Comparison of ENCODE assay signal across 17 cellular contexts in genomic region chr2:108139521-108139920, GRCh38.
A peak's percentile ranks its signal among the peaks of the same experiment; 100 is the strongest.
DNase-seq lines count a peak whose midpoint lies in the region; ATAC-seq and TF ChIP-seq lines count a peak whose summit lies in the region.
"Had no signal": no experiment of that assay in that cellular context is flagged by ENCODE, and none has a peak within 500 bp of the region (broad histone marks: within the 10 kb centered on the region; RNA-seq: fewer than 3 reads in every experiment).

No MANE protein-coding gene starts in this region.

- H3K27me3 ChIP-seq in DND-41 (ENCODE audit: insufficient read depth, low read length, poor library complexity) (no peaks in the 10 kb centered on the region), Karpas-422 (ENCODE audit: low read length) (no peaks in the 10 kb centered on the region)
- H3K27me3 ChIP-seq: BLaER1, colonic mucosa, gastroesophageal sphincter had no signal

- H3K4me1 ChIP-seq in DND-41 (ENCODE audit: insufficient read depth, low read length) (no peaks in the 10 kb centered on the region), Karpas-422 (ENCODE audit: low read length) (no peaks in the 10 kb centered on the region)
- H3K4me1 ChIP-seq: BLaER1, colonic mucosa, gastroesophageal sphincter, left ventricle myocardium inferior had no signal

- no peaks in the 10 kb centered on the region for H3K36me3 Mint-ChIP-seq in WTC11
- H3K36me3 Mint-ChIP-seq: IgD-negative memory B cell had no signal

- H3K79me2 ChIP-seq in DND-41 (ENCODE audit: insufficient read depth, low read length): no peaks in the 10 kb centered on the region
- no peaks in the 10 kb centered on the region for H3K79me2 ChIP-seq in Karpas-422 (ENCODE audit: low read length)

- H3K9me3 Mint-ChIP-seq in WTC11: peaks cover 9% of the 10 kb centered on the region

- no peak overlapping the region for H3K4me3 ChIP-seq in DND-41 (ENCODE audit: low read depth in 1 of 2, low read length in 2 of 2)
- no peak overlapping the region for H3K4me3 ChIP-seq in Karpas-422 (ENCODE audit: low read length)
- H3K4me3 ChIP-seq: BLaER1, colonic mucosa, gastroesophageal sphincter, left ventricle myocardium inferior had no signal

- H3K4me3 Mint-ChIP-seq in WTC11: no peak overlapping the region
- H3K4me3 Mint-ChIP-seq: IgD-negative memory B cell had no signal

- H3K9me3 ChIP-seq in DND-41 (ENCODE audit: insufficient read depth, low read length, severe bottlenecking): no peaks in the 10 kb centered on the region
- no peaks in the 10 kb centered on the region for H3K9me3 ChIP-seq in Karpas-422 (ENCODE audit: low read length)
- H3K9me3 ChIP-seq: BLaER1, colonic mucosa, gastroesophageal sphincter, left ventricle myocardium inferior had no signal

- H3K9me2 ChIP-seq in Karpas-422 (replicated peaks; ENCODE audit: insufficient read depth, low read length): no peaks in the 10 kb centered on the region; the same call in 1 of the 2 replicates

- TF ChIP-seq CTCF in DND-41 (IDR thresholded peaks at IDR 0.05; ENCODE audit: borderline replicate concordance, extremely low read depth, low read length, poor library complexity, severe bottlenecking) (no peak), WTC11 (IDR thresholded peaks at IDR 0.05) (no peak)

- H2AFZ ChIP-seq in DND-41 (ENCODE audit: low read depth, low read length): no peak overlapping the region
- H2AFZ ChIP-seq in Karpas-422 (ENCODE audit: low read length): no peak overlapping the region

- H4K20me1 ChIP-seq in DND-41 (ENCODE audit: insufficient read depth, low read length) (no peaks in the 10 kb centered on the region), Karpas-422 (ENCODE audit: insufficient read depth, low read depth, low read length) (no peaks in the 10 kb centered on the region)

- ATAC-seq in DND-41 (ENCODE audit: insufficient read depth, low read depth) (peak; percentile 63; the same call in 2 of the 3 replicates), WTC11 (peak; percentile 41)
- ATAC-seq: gastroesophageal sphincter had no signal

- no peak for DNase-seq in DND-41
- DNase-seq in Karpas-422: peak; percentile 69
- no peak for DNase-seq in WTC11 (ENCODE audit: low spot score)
- DNase-seq in iPS DF 19.7 (ENCODE audit: low read depth, low spot score): peak; percentile 12
- DNase-seq in mesenteric fat pad (ENCODE audit: low spot score): no peak
- no peak for DNase-seq in NCI-H2029 (lab: John Stamatoyannopoulos, UW)
- DNase-seq in activated CD8-positive, alpha-beta memory T cell treated with anti-CD3 and anti-CD28 coated beads for 24 hours: no peak
- no peak for DNase-seq in NCI-H82 (lab: John Stamatoyannopoulos, UW)
- DNase-seq: activated CD4-positive, alpha-beta T cell treated with anti-CD3 and anti-CD28 coated beads for 48 hours; activated gamma-delta T cell; colonic mucosa; HCEC 1CT; left ventricle myocardium inferior; NCI-H345 had no signal

- H3K27ac ChIP-seq in DND-41 (ENCODE audit: low read length) (no peak overlapping the region), Karpas-422 (ENCODE audit: low read length) (no peak overlapping the region)
- H3K27ac ChIP-seq: BLaER1, colonic mucosa, gastroesophageal sphincter, left ventricle myocardium inferior had no signal

- H3K9ac ChIP-seq in DND-41 (ENCODE audit: low read depth, low read length) (no peak overlapping the region), Karpas-422 (ENCODE audit: low read length) (no peak overlapping the region)
- H3K9ac ChIP-seq: BLaER1 had no signal

- no peaks in the 10 kb centered on the region for H3K36me3 ChIP-seq in DND-41 (ENCODE audit: insufficient read depth, low read length)
- H3K36me3 ChIP-seq in Karpas-422 (ENCODE audit: insufficient read depth, low read length): no peaks in the 10 kb centered on the region
- H3K36me3 ChIP-seq: BLaER1, colonic mucosa, gastroesophageal sphincter, left ventricle myocardium inferior had no signal

- H3K4me2 ChIP-seq in DND-41 (ENCODE audit: insufficient read depth, low read length): no peak overlapping the region
- H3K4me2 ChIP-seq in Karpas-422 (ENCODE audit: low read depth, low read length, poor library complexity, severe bottlenecking): no peak overlapping the region
- H3K4me2 ChIP-seq: BLaER1 had no signal

- no peaks in the 10 kb centered on the region for H3K27me3 Mint-ChIP-seq in WTC11 (ENCODE audit: low read depth)
- H3K27me3 Mint-ChIP-seq: IgD-negative memory B cell had no signal

- CTCF ChIA-PET in WTC11 (lab: Charles Lee): no interaction called here

- POLR2A ChIA-PET in WTC11 (lab: Charles Lee): no interaction called here

- peaks cover 2% of the 10 kb centered on the region; the same call in 1 of the 2 replicates for H3K4me1 Mint-ChIP-seq in WTC11
- H3K4me1 Mint-ChIP-seq: IgD-negative memory B cell had no signal

- no peak overlapping the region for H3K27ac Mint-ChIP-seq in WTC11
- H3K27ac Mint-ChIP-seq: IgD-negative memory B cell had no signal

TF ChIP-seq in WTC11, 78 proteins besides CTCF, POLR2A, EP300 and RAD21:
- TF ChIP-seq PRRX2 (CRISPR knock-in tag; IDR thresholded peaks at IDR 0.05): no peak
- TF ChIP-seq MLX (CRISPR knock-in tag; IDR thresholded peaks at IDR 0.05): no peak
- TF ChIP-seq GRHL2 (CRISPR knock-in tag; IDR thresholded peaks at IDR 0.05; ENCODE audit: insufficient replicate concordance, severe bottlenecking): no peak
- TF ChIP-seq NR3C1 (CRISPR knock-in tag; conservative IDR thresholded peaks at IDR 0.05; ENCODE audit: low read depth): no peak
- TF ChIP-seq KAT7 (CRISPR knock-in tag; IDR thresholded peaks at IDR 0.05; ENCODE audit: borderline replicate concordance): no peak
- no peak for TF ChIP-seq ZNF138 (CRISPR knock-in tag; conservative IDR thresholded peaks at IDR 0.05)
- TF ChIP-seq, protein P1, sequence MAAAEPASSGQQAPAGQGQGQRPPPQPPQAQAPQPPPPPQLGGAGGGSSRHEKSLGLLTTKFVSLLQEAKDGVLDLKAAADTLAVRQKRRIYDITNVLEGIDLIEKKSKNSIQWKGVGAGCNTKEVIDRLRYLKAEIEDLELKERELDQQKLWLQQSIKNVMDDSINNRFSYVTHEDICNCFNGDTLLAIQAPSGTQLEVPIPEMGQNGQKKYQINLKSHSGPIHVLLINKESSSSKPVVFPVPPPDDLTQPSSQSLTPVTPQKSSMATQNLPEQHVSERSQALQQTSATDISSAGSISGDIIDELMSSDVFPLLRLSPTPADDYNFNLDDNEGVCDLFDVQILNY (CRISPR knock-in tag; IDR thresholded peaks at IDR 0.05): no peak
- TF ChIP-seq FOXK1 (CRISPR knock-in tag; IDR thresholded peaks at IDR 0.05): no peak
- TF ChIP-seq RELA (CRISPR knock-in tag; IDR thresholded peaks at IDR 0.05; ENCODE audit: borderline replicate concordance): no peak
- TF ChIP-seq SMAD4 (CRISPR knock-in tag; IDR thresholded peaks at IDR 0.05): no peak
- no peak for TF ChIP-seq ZNF416 (CRISPR knock-in tag; IDR thresholded peaks at IDR 0.05)
- no peak for TF ChIP-seq HMGA2 (CRISPR knock-in tag; IDR thresholded peaks at IDR 0.05)
- TF ChIP-seq ATF6 (CRISPR knock-in tag; IDR thresholded peaks at IDR 0.05): no peak
- no peak for TF ChIP-seq JUN (CRISPR knock-in tag; IDR thresholded peaks at IDR 0.05)

Comparison
In these comparisons a context has a peak if more than half of its experiments do, and no peak if none do; other contexts are left out.
1. DNase-seq: peak in Karpas-422 (single experiment) and iPS DF 19.7 (single experiment); none in DND-41 (single experiment), WTC11 (single experiment), mesenteric fat pad (single experiment), NCI-H2029 (single experiment), activated CD8-positive, alpha-beta memory T cell treated with anti-CD3 and anti-CD28 coated beads for 24 hours (single experiment) and NCI-H82 (single experiment).